13 cellular contexts compared by ENCODE assay signal in genomic region chr6:122422614-122423267, GRCh38. TPM values are rescaled to one million over a fixed set of nuclear protein-coding genes. Genes with fewer than 3 reads are reported as not detected.
DNase-seq lines count a peak whose midpoint lies in the region; ATAC-seq lines count a peak whose summit lies in the region.
"Had no signal": no experiment of that assay in that cellular context is flagged by ENCODE, and none has a peak within 500 bp of the region (broad histone marks: within the 10 kb centered on the region; RNA-seq: fewer than 3 reads in every experiment).

No MANE protein-coding gene starts in this region.

- peaks cover 58% of the 10 kb centered on the region for H3K36me3 Mint-ChIP-seq in activated CD8-positive, alpha-beta memory T cell treated with anti-CD3 and anti-CD28 coated beads, Interleukin-2, amount 10 ng/mL, durations not matched to agents 7 days and 5 days

- H3K27ac Mint-ChIP-seq in activated CD8-positive, alpha-beta memory T cell treated with anti-CD3 and anti-CD28 coated beads, Interleukin-2, amount 10 ng/mL, durations not matched to agents 7 days and 5 days: no peak overlapping the region
- H3K27ac Mint-ChIP-seq: nephron progenitor cell had no signal

- H3K27ac ChIP-seq in substantia nigra (ENCODE audit: low read depth, low read length, poor library complexity, severe bottlenecking): no peak overlapping the region

- H3K4me3 Mint-ChIP-seq in activated CD8-positive, alpha-beta memory T cell treated with anti-CD3 and anti-CD28 coated beads, Interleukin-2, amount 10 ng/mL, durations not matched to agents 7 days and 5 days: no peak overlapping the region
- H3K4me3 Mint-ChIP-seq: nephron progenitor cell had no signal

- H3K27me3 Mint-ChIP-seq in activated CD8-positive, alpha-beta memory T cell treated with anti-CD3 and anti-CD28 coated beads, Interleukin-2, amount 10 ng/mL, durations not matched to agents 7 days and 5 days: no peaks in the 10 kb centered on the region

- CTCF ChIA-PET in activated CD8-positive, alpha-beta memory T cell treated with anti-CD3 and anti-CD28 coated beads, Interleukin-2, amount 10 ng/mL, durations not matched to agents 7 days and 5 days (lab: Charles Lee): no interaction called here

- peaks cover 30% of the 10 kb centered on the region for H3K4me1 Mint-ChIP-seq in activated CD8-positive, alpha-beta memory T cell treated with anti-CD3 and anti-CD28 coated beads, Interleukin-2, amount 10 ng/mL, durations not matched to agents 7 days and 5 days
- H3K4me1 Mint-ChIP-seq: nephron progenitor cell had no signal

- ATAC-seq in activated CD8-positive, alpha-beta memory T cell treated with anti-CD3 and anti-CD28 coated beads, Interleukin-2, amount 10 ng/mL, durations not matched to agents 7 days and 5 days: peak; percentile 55
- ATAC-seq in GM21723 (IDR thresholded peaks at IDR 0.05; ENCODE audit: unreplicated experiment) (peak; percentile 91), HG03139 (IDR thresholded peaks at IDR 0.05; ENCODE audit: unreplicated experiment) (peak; percentile 77)
- peak; percentile 43 for ATAC-seq in stimulated activated naive CD8-positive, alpha-beta T cell treated with anti-CD3 and anti-CD28 coated beads, Interleukin-15, Interleukin-2, amounts not matched to agents 100 U/mL and 50 U/mL, for 24 hours

- H3K9me3 Mint-ChIP-seq in activated CD8-positive, alpha-beta memory T cell treated with anti-CD3 and anti-CD28 coated beads, Interleukin-2, amount 10 ng/mL, durations not matched to agents 7 days and 5 days (ENCODE audit: low read depth): no peaks in the 10 kb centered on the region
- H3K9me3 Mint-ChIP-seq: nephron progenitor cell had no signal

- no peak for DNase-seq in activated CD8-positive, alpha-beta memory T cell treated with anti-CD3 and anti-CD28 coated beads, Interleukin-2, amount 10 ng/mL, durations not matched to agents 7 days and 5 days
- no peak for DNase-seq in activated CD8-positive, alpha-beta memory T cell treated with anti-CD3 and anti-CD28 coated beads, Interleukin-2, amount 50 U/mL, for 48 hours
- no peak for DNase-seq in stimulated activated naive CD8-positive, alpha-beta T cell treated with anti-CD3 and anti-CD28 coated beads, Interleukin-15, Interleukin-2, amounts not matched to agents 100 U/mL and 50 U/mL, for 24 hours
- DNase-seq in SKM-1 treated with dmso at 0.1 percent for 144 hours (lab: John Stamatoyannopoulos, UW; ENCODE audit: unreplicated experiment) (no peak), substantia nigra (lab: John Stamatoyannopoulos, UW) (no peak)
- DNase-seq in activated CD4-positive, alpha-beta T cell treated with anti-CD3 and anti-CD28 coated beads for 48 hours: no peak
- DNase-seq: activated CD4-positive, alpha-beta T cell treated with anti-CD3 and anti-CD28 coated beads, Interleukin-2, amount 50 U/mL, for 48 hours; Calu3; dermis blood vessel endothelial cell; NCI-H1436; nephron progenitor cell had no signal

RNA-seq across cellular contexts. Expression of gene HSF2, which starts 23.3 kb away (rescaled TPM):
- 10 to 100 TPM; 15.1 to 15.9 TPM for total RNA-seq in activated CD8-positive, alpha-beta memory T cell treated with anti-CD3 and anti-CD28 coated beads, Interleukin-2, amount 10 ng/mL, durations not matched to agents 7 days and 5 days

RNA-seq across cellular contexts. Expression of gene SERINC1, which starts 48.9 kb away (rescaled TPM):
- total RNA-seq in activated CD8-positive, alpha-beta memory T cell treated with anti-CD3 and anti-CD28 coated beads, Interleukin-2, amount 10 ng/mL, durations not matched to agents 7 days and 5 days: 10 to 100 TPM; 37.6 to 52.4 TPM
